Comparison of ENCODE assay signal across 8 cellular contexts in the genomic region with DNA sequence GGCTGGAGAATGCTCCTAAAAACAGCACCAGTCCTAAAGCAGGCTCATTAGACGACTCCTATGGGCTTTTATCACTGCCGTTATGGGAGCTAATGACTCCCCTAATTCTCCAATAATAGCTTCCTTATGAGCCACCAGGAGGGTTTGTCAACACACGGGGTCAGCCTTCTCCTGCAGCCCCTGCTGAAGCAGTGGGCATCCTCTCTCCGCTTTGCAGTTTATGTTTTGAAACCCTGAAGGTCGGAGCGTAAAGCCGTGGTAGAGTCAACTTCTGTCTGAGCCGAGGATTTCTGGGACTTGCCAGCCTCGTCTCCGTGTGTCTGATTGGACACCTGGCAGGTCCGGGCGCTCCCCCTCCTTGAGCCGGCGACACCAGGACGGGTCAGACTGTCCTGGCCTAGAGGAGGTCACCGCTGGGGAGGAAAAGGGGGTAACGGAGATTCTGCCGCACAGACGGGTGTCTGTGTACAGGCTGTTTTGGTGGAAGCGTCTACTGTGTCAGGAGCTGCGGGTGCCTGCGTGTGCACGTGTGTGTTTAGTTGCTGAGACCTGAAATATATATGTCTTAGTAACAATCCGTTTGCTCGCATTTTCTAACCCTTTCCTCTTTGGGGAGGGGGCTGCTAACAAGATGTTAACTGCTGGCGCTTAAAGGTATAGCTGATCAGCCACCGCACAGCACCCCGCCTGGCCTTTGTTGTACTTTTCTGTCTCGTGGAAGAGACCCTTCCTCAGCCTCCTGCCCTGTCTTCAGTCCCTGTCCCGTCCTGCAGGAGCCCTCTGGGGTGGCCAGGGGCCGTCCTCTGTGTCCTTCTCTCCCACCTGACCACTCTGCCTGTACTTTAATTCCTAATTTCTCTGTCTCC.
DNase-seq lines count a peak whose midpoint lies in the region.

No MANE protein-coding gene starts in this region.

- H3K9me3 Mint-ChIP-seq in dendritic cell treated with granulocyte-macrophage colony-stimulating factor and Interleukin-4, amounts not matched to agents 40 ng/mL and 50 ng/mL, for 4 days = no peaks in the 10 kb centered on the region

- intact Hi-C loops in dendritic cell treated with granulocyte-macrophage colony-stimulating factor and Interleukin-4, amounts not matched to agents 40 ng/mL and 50 ng/mL, for 4 days (cut with micrococcal nuclease) = loop anchor here (10.0 kb wide), 1 partner anchor 54 kb away; no protein-coding TSS in a partner anchor

- H3K27ac Mint-ChIP-seq in dendritic cell treated with granulocyte-macrophage colony-stimulating factor and Interleukin-4, amounts not matched to agents 40 ng/mL and 50 ng/mL, for 4 days = peak overlapping the region; percentile 86

- H3K9me3 ChIP-seq in ES-I3 (ENCODE audit: control insufficient read depth, insufficient read depth, low read length) = no peaks in the 10 kb centered on the region
- H3K9me3 ChIP-seq in muscle layer of duodenum (ENCODE audit: control insufficient read depth in 1 of 2, low read length in 2 of 2) = no peaks in the 10 kb centered on the region

- H3K4me1 Mint-ChIP-seq in dendritic cell treated with granulocyte-macrophage colony-stimulating factor and Interleukin-4, amounts not matched to agents 40 ng/mL and 50 ng/mL, for 4 days (ENCODE audit: low read depth) = peaks cover 64% of the 10 kb centered on the region

- peak overlapping the region; percentile 92 for H3K4me3 Mint-ChIP-seq in dendritic cell treated with granulocyte-macrophage colony-stimulating factor and Interleukin-4, amounts not matched to agents 40 ng/mL and 50 ng/mL, for 4 days

- H3K9ac ChIP-seq in ES-I3 (ENCODE audit: low read depth, low read length) = peak overlapping the region; percentile 66

- H3K27ac ChIP-seq in muscle layer of duodenum (ENCODE audit: low read length) = peak overlapping the region; percentile 67

- no peaks in the 10 kb centered on the region for H3K27me3 ChIP-seq in muscle layer of duodenum (ENCODE audit: low read depth, low read length)

- peaks cover 40% of the 10 kb centered on the region for H3K36me3 Mint-ChIP-seq in dendritic cell treated with granulocyte-macrophage colony-stimulating factor and Interleukin-4, amounts not matched to agents 40 ng/mL and 50 ng/mL, for 4 days (ENCODE audit: low read depth)

- DNase-seq in NCI-H345 treated with DMSO at 0.1 percent for 48 hours (lab: John Stamatoyannopoulos, UW; ENCODE audit: unreplicated experiment) (peak; percentile 38), NCI-H1436 (lab: John Stamatoyannopoulos, UW) (no peak), foreskin melanocyte (no peak), NCI-H187 treated with DMSO at 0.1 percent for 48 hours (lab: John Stamatoyannopoulos, UW) (no peak), activated gamma-delta T cell treated with Interleukin-2 at 50 U/mL for 16 hours (no peak)

- no peaks in the 10 kb centered on the region for H3K36me3 ChIP-seq in ES-I3 (ENCODE audit: insufficient read depth, low read length)
- no peaks in the 10 kb centered on the region for H3K36me3 ChIP-seq in muscle layer of duodenum (ENCODE audit: control insufficient read depth in 1 of 2, insufficient read depth in 2 of 2, low read length in 2 of 2)

- H3K4me3 ChIP-seq in muscle layer of duodenum (ENCODE audit: low read depth in 1 of 2, low read length in 2 of 2) = peak overlapping the region; percentile 67 to 90

- H3K27me3 Mint-ChIP-seq in dendritic cell treated with granulocyte-macrophage colony-stimulating factor and Interleukin-4, amounts not matched to agents 40 ng/mL and 50 ng/mL, for 4 days = no peaks in the 10 kb centered on the region

- H3K4me1 ChIP-seq in ES-I3 (ENCODE audit: insufficient read depth, low read length) (no peaks in the 10 kb centered on the region; the same call in 1 of the 2 replicates), muscle layer of duodenum (ENCODE audit: control insufficient read depth in 1 of 2, insufficient read depth in 2 of 2, low read length in 2 of 2) (peaks cover 0 to 46% of the 10 kb centered on the region in 2 donors)
